In the genomic region with DNA sequence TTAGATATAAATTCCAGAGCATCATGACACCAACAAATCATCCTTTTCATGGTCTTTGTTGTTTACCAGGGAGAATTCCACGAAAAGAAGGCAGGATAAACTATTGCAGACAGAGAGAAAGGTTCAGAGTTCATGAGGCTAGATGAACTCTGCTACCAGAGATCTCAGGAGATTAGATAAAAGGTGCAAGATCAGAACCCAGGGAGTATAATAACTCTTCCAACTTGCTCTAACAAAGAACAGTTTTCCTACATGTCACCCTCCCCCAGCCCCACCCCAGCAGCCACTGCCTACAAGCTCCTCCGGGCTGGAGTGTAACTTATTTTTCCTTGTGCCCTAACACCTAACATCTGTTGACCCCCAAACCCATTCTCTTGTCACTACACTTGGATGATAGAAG, we compare ENCODE assay signal across 15 cellular contexts. TPM values are rescaled to one million over a fixed set of nuclear protein-coding genes. Genes with fewer than 3 reads are reported as not detected.
DNase-seq lines count a peak whose midpoint lies in the region; ATAC-seq, FAIRE-seq and TF ChIP-seq lines count a peak whose summit lies in the region.
"Had no signal": no experiment of that assay in that cellular context is flagged by ENCODE, and none has a peak within 500 bp of the region (broad histone marks: within the 10 kb centered on the region; RNA-seq: fewer than 3 reads in every experiment).

No MANE protein-coding gene starts in this region.

- no peak for TF ChIP-seq RAD21 in K562 (CRISPR knock-in tag; conservative IDR thresholded peaks at IDR 0.05 in 1 of 2, IDR thresholded peaks at IDR 0.05 in 1 of 2)
- TF ChIP-seq RAD21 in liver (IDR thresholded peaks at IDR 0.05), result peak; percentile 29 to 39

- ATAC-seq in K562 (peak; percentile 28; the same call in 2 of the 3 replicates), HG03565 (IDR thresholded peaks at IDR 0.05; ENCODE audit: unreplicated experiment) (no peak)

- no peak overlapping the region for H2BK12ac ChIP-seq in trophoblast cell (ENCODE audit: low read length)

- H3K18ac ChIP-seq in trophoblast cell (ENCODE audit: low read length), result no peak overlapping the region

- no peaks in the 10 kb centered on the region for H3K27me3 Mint-ChIP-seq in Caco-2 (ENCODE audit: insufficient read depth, unreplicated experiment)

- H2AK5ac ChIP-seq in trophoblast cell (ENCODE audit: low read length), result no peak overlapping the region

- peaks cover 24% of the 10 kb centered on the region for H3K4me1 Mint-ChIP-seq in Caco-2 (ENCODE audit: low read depth, unreplicated experiment)
- H3K4me1 Mint-ChIP-seq: CD8-positive, alpha-beta memory T cell had no signal

- BruUV-seq in Caco-2 (replicated peaks; lab: Mats Ljungman, UMichigan), result no TSS peak
- no TSS peak for BruUV-seq in K562 (replicated peaks; lab: Mats Ljungman, UMichigan)

- CTCF ChIA-PET in Caco-2 (lab: Charles Lee) (no interaction called here), K562 (lab: Yijun Ruan, JAX; ENCODE audit: low intra/inter-chr PET ratio) (no interaction called here)

- H3K79me2 ChIP-seq in K562 (ENCODE audit: control insufficient read depth, insufficient read depth, low read length) (no peaks in the 10 kb centered on the region), trophoblast cell (ENCODE audit: control insufficient read depth, insufficient read depth, low read length, poor library complexity) (no peaks in the 10 kb centered on the region)

- peak overlapping the region; percentile 50 for H3K27ac Mint-ChIP-seq in Caco-2 (ENCODE audit: unreplicated experiment)

- no peak overlapping the region for H3K23ac ChIP-seq in trophoblast cell (ENCODE audit: low read length)

- in situ Hi-C loops in K562 (cut with MboI), result no loop called here

- no peak for TF ChIP-seq POLR2A in K562 (conservative IDR thresholded peaks at IDR 0.05)

- no peaks in the 10 kb centered on the region for H3K9me3 Mint-ChIP-seq in Caco-2 (ENCODE audit: unreplicated experiment)
- H3K9me3 Mint-ChIP-seq: CD8-positive, alpha-beta memory T cell had no signal

- no peak overlapping the region for H3K9ac ChIP-seq in K562 (ENCODE audit: insufficient read depth in 1 of 2, low read depth in 2 of 2, low read length in 2 of 2)
- H3K9ac ChIP-seq in liver (ENCODE audit: low read depth in 1 of 2, low read length in 2 of 2), result no peak overlapping the region
- no peak overlapping the region for H3K9ac ChIP-seq in trophoblast cell (ENCODE audit: low read length)
- H3K9ac ChIP-seq: BLaER1, GM23248 had no signal

- H3K4me2 ChIP-seq in K562 (ENCODE audit: insufficient read depth, low read length), result no peak overlapping the region
- H3K4me2 ChIP-seq in trophoblast cell (ENCODE audit: low read length), result no peak overlapping the region
- H3K4me2 ChIP-seq: BLaER1 had no signal

- H3K36me3 ChIP-seq in Caco-2 (ENCODE audit: control insufficient read depth, insufficient read depth, low read length), result no peaks in the 10 kb centered on the region
- H3K36me3 ChIP-seq in K562 (ENCODE audit: control insufficient read depth, insufficient read depth, low read length), result no peaks in the 10 kb centered on the region
- no peaks in the 10 kb centered on the region for H3K36me3 ChIP-seq in liver (ENCODE audit: control insufficient read depth in 4 of 4, insufficient read depth in 3 of 4, low read depth in 1 of 4, low read length in 3 of 4)
- no peaks in the 10 kb centered on the region for H3K36me3 ChIP-seq in trophoblast cell (ENCODE audit: control insufficient read depth in 1 of 2, insufficient read depth in 2 of 2, low read length in 2 of 2)
- H3K36me3 ChIP-seq: BLaER1 had no signal

- H3K4ac ChIP-seq in trophoblast cell (ENCODE audit: low read depth, low read length), result no peak overlapping the region

- 25% methylated on average over 2 of the region's 2 CpGs for WGBS in K562 (ENCODE audit: insufficient coverage, low coverage, missing lambda C conversion rate)
- WGBS in liver, result 37% methylated on average over 2 of the region's 2 CpGs
- no CpG with 5 or more reads among the region's 2 CpGs for WGBS in trophoblast cell (ENCODE audit: extremely low coverage, insufficient coverage, insufficient read length)

- peak overlapping the region; percentile 14 for H4K91ac ChIP-seq in trophoblast cell (ENCODE audit: low read depth, low read length)

- peak in 1 of 2 experiments; percentile 67 for DNase-seq in Caco-2
- DNase-seq in K562 (ENCODE audit: extremely low read depth in 1 of 4, low spot score in 3 of 4), result no peak
- DNase-seq in trophoblast cell, result no peak
- no peak for DNase-seq in MV-4-11 (lab: John Stamatoyannopoulos, UW)
- DNase-seq in SIG-M5 (lab: John Stamatoyannopoulos, UW), result no peak
- DNase-seq in activated CD8-positive, alpha-beta memory T cell treated with anti-CD3 and anti-CD28 coated beads for 24 hours, result no peak
- DNase-seq: 8988T; AML-193; CD8-positive, alpha-beta memory T cell; DMS 273 treated with DMSO at 0.1 percent for 48 hours; GM23248; H7 had no signal

- no peak overlapping the region for H2BK5ac ChIP-seq in trophoblast cell (ENCODE audit: low read depth, low read length, poor library complexity)

- H3K4me3 ChIP-seq in Caco-2 (ENCODE audit: low read depth, low read length) (no peak overlapping the region), K562 (no peak overlapping the region), liver (ENCODE audit: low read depth in 1 of 3, low read length in 3 of 3) (no peak overlapping the region), trophoblast cell (ENCODE audit: low read depth, low read length) (no peak overlapping the region)
- H3K4me3 ChIP-seq: BLaER1, GM23248 had no signal

- no peaks in the 10 kb centered on the region for H4K20me1 ChIP-seq in K562 (replicated peaks; ENCODE audit: control insufficient read depth, insufficient read depth, low read length)
- H4K20me1 ChIP-seq: BLaER1 had no signal

- FAIRE-seq in K562 (lab: Jason Lieb, UNC), result no peak

- H3K27ac ChIP-seq in K562 (ENCODE audit: extremely low read depth, low read depth, low read length), result no peak overlapping the region
- no peak overlapping the region for H3K27ac ChIP-seq in liver (ENCODE audit: low read depth in 1 of 2, low read length in 2 of 2)
- no peak overlapping the region for H3K27ac ChIP-seq in trophoblast cell (ENCODE audit: low read depth, low read length)
- H3K27ac ChIP-seq: BLaER1, GM23248 had no signal

- no peaks in the 10 kb centered on the region for H3K27me3 ChIP-seq in Caco-2 (replicated peaks; ENCODE audit: control insufficient read depth, insufficient read depth, low read length)
- H3K27me3 ChIP-seq in K562 (ENCODE audit: control insufficient read depth in 2 of 2, insufficient read depth in 2 of 2, low read length in 2 of 2), result no peaks in the 10 kb centered on the region
- H3K27me3 ChIP-seq in liver (ENCODE audit: control insufficient read depth in 4 of 4, insufficient read depth in 4 of 4, low read length in 3 of 4), result no peaks in the 10 kb centered on the region
- H3K27me3 ChIP-seq in trophoblast cell (ENCODE audit: insufficient read depth, low read length), result no peaks in the 10 kb centered on the region
- H3K27me3 ChIP-seq: BLaER1 had no signal

- H3K36me3 Mint-ChIP-seq in Caco-2 (ENCODE audit: insufficient read depth, unreplicated experiment), result no peaks in the 10 kb centered on the region
- H3K36me3 Mint-ChIP-seq: CD8-positive, alpha-beta memory T cell had no signal

- POLR2A ChIA-PET in Caco-2 (lab: Charles Lee) (no interaction called here), K562 (lab: Yijun Ruan, JAX) (interaction anchor here (1.3 kb wide), 1 partner anchor 14 kb away, joined by 4 read pairs; a partner anchor contains a TSS)

- H3K9me3 ChIP-seq in Caco-2, result no peaks in the 10 kb centered on the region
- H3K9me3 ChIP-seq in K562 (replicated peaks; ENCODE audit: control insufficient read depth, insufficient read depth, low read depth, low read length), result no peaks in the 10 kb centered on the region
- no peaks in the 10 kb centered on the region for H3K9me3 ChIP-seq in liver (ENCODE audit: control insufficient read depth in 4 of 4, low read length in 3 of 4)
- no peaks in the 10 kb centered on the region for H3K9me3 ChIP-seq in trophoblast cell (ENCODE audit: insufficient read depth, low read depth, low read length)
- H3K9me3 ChIP-seq: BLaER1 had no signal

- no peak overlapping the region for H4K8ac ChIP-seq in trophoblast cell (ENCODE audit: low read depth, low read length)

- H3K14ac ChIP-seq in trophoblast cell (ENCODE audit: low read length), result no peak overlapping the region

- no peak for TF ChIP-seq EP300 in K562 (IDR thresholded peaks at IDR 0.05; ENCODE audit: low read length)

- no peak overlapping the region for H2AFZ ChIP-seq in K562 (ENCODE audit: low read depth, low read length)
- no peak overlapping the region for H2AFZ ChIP-seq in trophoblast cell (ENCODE audit: insufficient read depth, low read length, poor library complexity)
- H2AFZ ChIP-seq: GM23248 had no signal

- TF ChIP-seq CTCF in Caco-2 (IDR thresholded peaks at IDR 0.05; ENCODE audit: insufficient read depth in 1 of 2, low read depth in 1 of 2, low read length in 1 of 2, severe bottlenecking in 1 of 2, unreplicated experiment in 1 of 2) (no peak), K562 (IDR thresholded peaks at IDR 0.05 in 2 of 3, conservative IDR thresholded peaks at IDR 0.05 in 1 of 3; ENCODE audit: insufficient read depth in 2 of 3, low read depth in 1 of 3, low read length in 3 of 3) (no peak), liver (IDR thresholded peaks at IDR 0.05; ENCODE audit: low read depth, low read length, missing input control) (no peak)

- H3K4me3 Mint-ChIP-seq in Caco-2 (ENCODE audit: unreplicated experiment), result no peak overlapping the region
- H3K4me3 Mint-ChIP-seq: CD8-positive, alpha-beta memory T cell had no signal

- no peak overlapping the region for H4K12ac ChIP-seq in trophoblast cell (ENCODE audit: low read depth, low read length)

- no peak overlapping the region for H2BK120ac ChIP-seq in trophoblast cell (ENCODE audit: insufficient read depth, low read length, poor library complexity)

- intact Hi-C loops in Caco-2 (cut with micrococcal nuclease; ENCODE audit: unreplicated experiment), result no loop called here
- intact Hi-C loops in K562 (cut with micrococcal nuclease), result no loop called here

- peaks cover 2% of the 10 kb centered on the region for H3K79me1 ChIP-seq in trophoblast cell (ENCODE audit: low read length)

- peaks cover 59% of the 10 kb centered on the region for H3K4me1 ChIP-seq in Caco-2
- H3K4me1 ChIP-seq in K562 (replicated peaks in 1 of 2; ENCODE audit: control insufficient read depth in 2 of 2, insufficient read depth in 2 of 2, low read length in 2 of 2), result no peaks in the 10 kb centered on the region; a peak in 2 of 5 replicates
- H3K4me1 ChIP-seq in liver (ENCODE audit: control insufficient read depth in 4 of 4, insufficient read depth in 4 of 4, low read length in 3 of 4), result peaks cover 3 to 11% (median 7%) of the 10 kb centered on the region in 4 donors
- peaks cover 0 to 2% of the 10 kb centered on the region in 2 experiments for H3K4me1 ChIP-seq in trophoblast cell (ENCODE audit: control insufficient read depth in 1 of 2, insufficient read depth in 2 of 2, low read length in 2 of 2)
- H3K4me1 ChIP-seq: BLaER1 had no signal

- H3K9me1 ChIP-seq in K562 (ENCODE audit: control insufficient read depth, insufficient read depth, low read length), result no peaks in the 10 kb centered on the region

RNA-seq across cellular contexts. Expression of a gene that starts 13.9 kb away (rescaled TPM):
- total RNA-seq in Caco-2 (2022) (78.0 and 78.6 TPM in 2 replicates), K562 (2014; rRNA removed) (56.6 and 80.0 TPM in 2 replicates), K562 (2014; rRNA removed; fragmentation: Illumina TruSeq; extraction: Trizol) (15.3 and 18.2 TPM in 2 replicates), K562 (2015; rRNA removed; fragmentation: Illumina TruSeq; extraction: Trizol) (12.0 and 13.5 TPM in 2 replicates), K562 (2021) (80.9 and 86.1 TPM in 2 replicates), liver (10 to 100 TPM in 1 of 2 donors, 1 to 10 TPM in 1; 9.9 to 57.1 TPM)
- total RNA-seq in K562 (2011; cell fraction: chromatin; rRNA removed; ENCODE audit: low replicate concordance), result 15.3 and 17.8 TPM in 2 replicates
- 22.8 and 25.8 TPM in 2 replicates for total RNA-seq in K562 (2011; cell fraction: nucleolus; rRNA removed)
- total RNA-seq in K562 (2011; cell fraction: nucleoplasm; rRNA removed), result 18.8 and 19.2 TPM in 2 replicates
- polyA plus RNA-seq in K562 (2011; rRNA removed) (17.5 and 44.7 TPM in 2 replicates), K562 (2014; fragmentation: Illumina TruSeq; extraction: Trizol) (43.4 and 44.8 TPM in 2 replicates), K562 (2014; fragmentation: Nextera tagmentation; extraction: Ambion mirVana) (under 1 TPM; 0.21 to 0.43 TPM), K562 (2014; rRNA removed) (34.2 and 34.8 TPM in 2 replicates), liver (10 to 100 TPM; 14.5 to 30.5 TPM)
- 24.9 and 64.7 TPM in 2 replicates for polyA plus RNA-seq in K562 (2011; cell fraction: cytosol; rRNA removed)
- 35.6 and 45.1 TPM in 2 replicates for polyA plus RNA-seq in K562 (2011; cell fraction: nucleus; rRNA removed)
- polyA plus RNA-seq in K562 (2012), result 30.8 and 32.8 TPM in 2 replicates
- 8.4 and 17.5 TPM in 2 replicates for polyA minus RNA-seq in K562 (2011; rRNA and poly(A)+ RNA removed)
- polyA minus RNA-seq in K562 (2011; cell fraction: cytosol; rRNA and poly(A)+ RNA removed), result 22.9 and 45.5 TPM in 2 replicates
- 19.1 and 55.8 TPM in 2 replicates for polyA minus RNA-seq in K562 (2011; cell fraction: nucleus; rRNA and poly(A)+ RNA removed)
- polyA plus RNA-seq in trophoblast cell (2013), result 250 and 268 TPM in 2 replicates
